11 cellular contexts compared by ENCODE assay signal in the genomic region with DNA sequence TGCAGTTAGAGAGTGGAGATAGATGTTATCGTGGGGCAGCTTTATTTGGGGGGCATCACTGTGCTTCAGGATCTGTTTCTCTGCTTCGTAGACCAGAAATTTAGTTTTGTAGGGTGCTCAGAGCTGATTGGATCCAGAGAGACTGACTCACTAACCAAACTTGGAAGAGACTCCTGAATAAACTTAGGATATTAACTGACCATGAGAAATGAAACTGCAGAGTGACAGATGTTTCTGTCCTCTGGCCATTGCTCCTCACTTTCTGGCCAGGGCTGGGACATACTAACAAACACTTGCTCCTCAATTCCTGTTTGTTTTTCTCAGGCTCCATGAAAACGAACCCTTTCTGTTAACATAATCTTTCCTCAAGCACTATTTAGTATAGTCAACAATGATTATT. TPM values are rescaled to one million over a fixed set of nuclear protein-coding genes. Genes with fewer than 3 reads are reported as not detected.
DNase-seq lines count a peak whose midpoint lies in the region; ATAC-seq and TF ChIP-seq lines count a peak whose summit lies in the region.
"Had no signal": no experiment of that assay in that cellular context is flagged by ENCODE, and none has a peak within 500 bp of the region (broad histone marks: within the 10 kb centered on the region; RNA-seq: fewer than 3 reads in every experiment).

No MANE protein-coding gene starts in this region.

- TF ChIP-seq CTCF in endodermal cell (conservative IDR thresholded peaks at IDR 0.05) (no peak), neural crest cell (conservative IDR thresholded peaks at IDR 0.05) (no peak), GM13977 (IDR thresholded peaks at IDR 0.05; ENCODE audit: extremely low read depth, insufficient read depth, missing control alignments) (no peak)

- H3K9me3 ChIP-seq in endodermal cell (ENCODE audit: control insufficient read depth, low read length) = no peaks in the 10 kb centered on the region

- H3K27ac ChIP-seq in endodermal cell (ENCODE audit: low read depth, low read length) = no peak overlapping the region

- in situ Hi-C loops in GM13977 (cut with MboI; ENCODE audit: low pct_unique_long_range_greater_than_20kb, low sequenced_read_pairs, unreplicated experiment) = no loop called here

- H3K27me3 ChIP-seq in endodermal cell (ENCODE audit: control insufficient read depth, insufficient read depth, low read length, poor library complexity, severe bottlenecking) = no peaks in the 10 kb centered on the region

- H3K27ac Mint-ChIP-seq in endodermal cell (peak overlapping the region; percentile 9), neural crest cell (ENCODE audit: unreplicated experiment) (no peak overlapping the region)

- peaks cover 6% of the 10 kb centered on the region for H3K4me1 ChIP-seq in endodermal cell (ENCODE audit: control insufficient read depth, insufficient read depth, low read length)

- DNase-seq in AG20443 (ENCODE audit: low spot score) (peak; percentile 52), M059J (ENCODE audit: low read depth) (peak; percentile 66), endodermal cell (no peak), neural crest cell (ENCODE audit: low read depth, low spot score) (no peak), NCI-H748 treated with DMSO at 0.1 percent for 48 hours (lab: John Stamatoyannopoulos, UW) (no peak), HuH-7.5 (ENCODE audit: low spot score) (no peak), GM13977 (ENCODE audit: low spot score) (no peak)
- DNase-seq: activated CD8-positive, alpha-beta memory T cell treated with anti-CD3 and anti-CD28 coated beads, Interleukin-2, amount 50 U/mL, for 4 hours; NCI-H2171 treated with DMSO at 0.1 percent for 48 hours; substantia nigra had no signal

- H3K9ac ChIP-seq in endodermal cell (ENCODE audit: extremely low read depth, low read length, poor library complexity, severe bottlenecking) = no peak overlapping the region

- 89 to 100% methylated on average over 1 to 3 of the region's 3 CpGs for WGBS in endodermal cell (ENCODE audit: insufficient coverage in 1 of 2, insufficient read length in 1 of 2), 2 experiments

- H3K4me3 ChIP-seq in endodermal cell (ENCODE audit: low read length) = peak overlapping the region; percentile 66

- peaks cover 11% of the 10 kb centered on the region for H3K36me3 ChIP-seq in endodermal cell (ENCODE audit: control insufficient read depth, insufficient read depth, low read length)

- ATAC-seq in GM21825 (IDR thresholded peaks at IDR 0.05; ENCODE audit: unreplicated experiment) = no peak

- H3K9me3 Mint-ChIP-seq in endodermal cell (no peaks in the 10 kb centered on the region), neural crest cell (no peaks in the 10 kb centered on the region)

- H3K36me3 Mint-ChIP-seq in endodermal cell (ENCODE audit: low read depth) = peaks cover 11% of the 10 kb centered on the region
- H3K36me3 Mint-ChIP-seq in neural crest cell (ENCODE audit: low read depth) = peaks cover 2% of the 10 kb centered on the region

- H3K27me3 Mint-ChIP-seq in endodermal cell (ENCODE audit: insufficient read depth) (no peaks in the 10 kb centered on the region), neural crest cell (ENCODE audit: low read depth) (no peaks in the 10 kb centered on the region)

- H3K4me3 Mint-ChIP-seq in endodermal cell = no peak overlapping the region
- H3K4me3 Mint-ChIP-seq in neural crest cell = peak overlapping the region; percentile 13

- H3K4me1 Mint-ChIP-seq in endodermal cell (peaks cover 52% of the 10 kb centered on the region), neural crest cell (peaks cover 37% of the 10 kb centered on the region)

RNA-seq across cellular contexts. Expression of a gene that starts 4.3 kb away (rescaled TPM):
- 6.2 and 13.1 TPM in 2 replicates for total RNA-seq in M059J (2014; rRNA removed; shearing (Covaris generic))
- total RNA-seq in endodermal cell (10 to 100 TPM; 33.3 to 35.2 TPM), neural crest cell (34.7 and 35.7 TPM in 2 replicates)
- polyA plus RNA-seq in endodermal cell (2013, experiment 1 of 2) = 25.4 TPM
- polyA plus RNA-seq in endodermal cell (2013, experiment 2 of 2) = 23.1 TPM

RNA-seq across cellular contexts. Expression of a gene that starts 36.8 kb away (rescaled TPM):
- 214 and 270 TPM in 2 replicates for total RNA-seq in M059J (2014; rRNA removed; shearing (Covaris generic))
- total RNA-seq in endodermal cell (100 to 1,000 TPM; 192 to 197 TPM), neural crest cell (200 and 201 TPM in 2 replicates)
- 227 TPM for polyA plus RNA-seq in endodermal cell (2013, experiment 1 of 2)
- 194 TPM for polyA plus RNA-seq in endodermal cell (2013, experiment 2 of 2)

Comparison
In these comparisons a context has a peak if more than half of its experiments do, and no peak if none do; other contexts are left out.
1. DNase-seq: peak in AG20443 (single experiment) and M059J (single experiment); none in endodermal cell (single experiment), neural crest cell (single experiment), NCI-H748 treated with DMSO at 0.1 percent for 48 hours (single experiment), HuH-7.5 (single experiment) and GM13977 (single experiment).